In the genomic region with DNA sequence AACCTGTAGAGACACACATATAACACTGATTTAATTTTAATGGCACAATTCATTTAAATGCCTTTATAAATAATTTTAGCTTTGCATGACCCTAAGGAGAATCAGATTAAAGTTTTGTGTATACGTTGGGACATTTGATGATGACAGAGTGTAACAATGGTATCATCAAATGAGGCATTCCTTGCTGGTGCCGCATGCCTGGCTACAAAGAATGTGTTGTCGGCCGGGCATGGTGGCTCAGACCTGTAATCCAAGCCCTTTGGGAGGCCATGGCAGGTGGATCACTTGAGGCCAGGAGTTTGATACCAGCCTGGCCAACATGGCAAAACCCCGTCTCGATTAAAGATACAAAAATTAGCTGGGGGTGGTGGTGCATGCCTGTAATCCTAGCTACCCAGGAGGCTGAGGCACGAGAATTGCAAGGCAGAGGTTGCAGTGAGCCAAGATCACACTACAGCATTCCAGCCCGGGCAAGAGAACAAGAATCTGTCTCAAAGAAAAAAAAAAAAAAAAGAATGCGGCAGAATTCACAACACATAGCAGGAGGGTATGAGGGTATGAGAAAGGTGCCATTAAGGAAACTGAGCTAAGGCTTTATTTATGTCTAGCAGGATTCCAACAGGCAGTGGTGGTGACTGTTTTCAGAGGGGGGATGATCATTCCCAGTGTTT, we compare ENCODE assay signal across 1 cellular context.
TF ChIP-seq lines count a peak whose summit lies in the region.

No MANE protein-coding gene starts in this region.

TF ChIP-seq in WTC11, 78 proteins besides CTCF, POLR2A, EP300 and RAD21 (continued from another document):
- TF ChIP-seq, protein P1, sequence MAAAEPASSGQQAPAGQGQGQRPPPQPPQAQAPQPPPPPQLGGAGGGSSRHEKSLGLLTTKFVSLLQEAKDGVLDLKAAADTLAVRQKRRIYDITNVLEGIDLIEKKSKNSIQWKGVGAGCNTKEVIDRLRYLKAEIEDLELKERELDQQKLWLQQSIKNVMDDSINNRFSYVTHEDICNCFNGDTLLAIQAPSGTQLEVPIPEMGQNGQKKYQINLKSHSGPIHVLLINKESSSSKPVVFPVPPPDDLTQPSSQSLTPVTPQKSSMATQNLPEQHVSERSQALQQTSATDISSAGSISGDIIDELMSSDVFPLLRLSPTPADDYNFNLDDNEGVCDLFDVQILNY (CRISPR knock-in tag; IDR thresholded peaks at IDR 0.05): no peak
- TF ChIP-seq NR1H2 (CRISPR knock-in tag; IDR thresholded peaks at IDR 0.05) (no peak), FOXP4 (CRISPR knock-in tag; IDR thresholded peaks at IDR 0.05) (no peak), USF2 (CRISPR knock-in tag; IDR thresholded peaks at IDR 0.05) (no peak), ZNF219 (CRISPR knock-in tag; IDR thresholded peaks at IDR 0.05; ENCODE audit: borderline replicate concordance) (no peak), NR2C2 (CRISPR knock-in tag; IDR thresholded peaks at IDR 0.05) (no peak), NR3C1 (CRISPR knock-in tag; conservative IDR thresholded peaks at IDR 0.05; ENCODE audit: low read depth) (no peak)
- TF ChIP-seq, protein P2, sequence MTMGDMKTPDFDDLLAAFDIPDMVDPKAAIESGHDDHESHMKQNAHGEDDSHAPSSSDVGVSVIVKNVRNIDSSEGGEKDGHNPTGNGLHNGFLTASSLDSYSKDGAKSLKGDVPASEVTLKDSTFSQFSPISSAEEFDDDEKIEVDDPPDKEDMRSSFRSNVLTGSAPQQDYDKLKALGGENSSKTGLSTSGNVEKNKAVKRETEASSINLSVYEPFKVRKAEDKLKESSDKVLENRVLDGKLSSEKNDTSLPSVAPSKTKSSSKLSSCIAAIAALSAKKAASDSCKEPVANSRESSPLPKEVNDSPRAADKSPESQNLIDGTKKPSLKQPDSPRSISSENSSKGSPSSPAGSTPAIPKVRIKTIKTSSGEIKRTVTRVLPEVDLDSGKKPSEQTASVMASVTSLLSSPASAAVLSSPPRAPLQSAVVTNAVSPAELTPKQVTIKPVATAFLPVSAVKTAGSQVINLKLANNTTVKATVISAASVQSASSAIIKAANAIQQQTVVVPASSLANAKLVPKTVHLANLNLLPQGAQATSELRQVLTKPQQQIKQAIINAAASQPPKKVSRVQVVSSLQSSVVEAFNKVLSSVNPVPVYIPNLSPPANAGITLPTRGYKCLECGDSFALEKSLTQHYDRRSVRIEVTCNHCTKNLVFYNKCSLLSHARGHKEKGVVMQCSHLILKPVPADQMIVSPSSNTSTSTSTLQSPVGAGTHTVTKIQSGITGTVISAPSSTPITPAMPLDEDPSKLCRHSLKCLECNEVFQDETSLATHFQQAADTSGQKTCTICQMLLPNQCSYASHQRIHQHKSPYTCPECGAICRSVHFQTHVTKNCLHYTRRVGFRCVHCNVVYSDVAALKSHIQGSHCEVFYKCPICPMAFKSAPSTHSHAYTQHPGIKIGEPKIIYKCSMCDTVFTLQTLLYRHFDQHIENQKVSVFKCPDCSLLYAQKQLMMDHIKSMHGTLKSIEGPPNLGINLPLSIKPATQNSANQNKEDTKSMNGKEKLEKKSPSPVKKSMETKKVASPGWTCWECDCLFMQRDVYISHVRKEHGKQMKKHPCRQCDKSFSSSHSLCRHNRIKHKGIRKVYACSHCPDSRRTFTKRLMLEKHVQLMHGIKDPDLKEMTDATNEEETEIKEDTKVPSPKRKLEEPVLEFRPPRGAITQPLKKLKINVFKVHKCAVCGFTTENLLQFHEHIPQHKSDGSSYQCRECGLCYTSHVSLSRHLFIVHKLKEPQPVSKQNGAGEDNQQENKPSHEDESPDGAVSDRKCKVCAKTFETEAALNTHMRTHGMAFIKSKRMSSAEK (CRISPR knock-in tag; IDR thresholded peaks at IDR 0.05; ENCODE audit: borderline replicate concordance): no peak
- TF ChIP-seq, protein P3, sequence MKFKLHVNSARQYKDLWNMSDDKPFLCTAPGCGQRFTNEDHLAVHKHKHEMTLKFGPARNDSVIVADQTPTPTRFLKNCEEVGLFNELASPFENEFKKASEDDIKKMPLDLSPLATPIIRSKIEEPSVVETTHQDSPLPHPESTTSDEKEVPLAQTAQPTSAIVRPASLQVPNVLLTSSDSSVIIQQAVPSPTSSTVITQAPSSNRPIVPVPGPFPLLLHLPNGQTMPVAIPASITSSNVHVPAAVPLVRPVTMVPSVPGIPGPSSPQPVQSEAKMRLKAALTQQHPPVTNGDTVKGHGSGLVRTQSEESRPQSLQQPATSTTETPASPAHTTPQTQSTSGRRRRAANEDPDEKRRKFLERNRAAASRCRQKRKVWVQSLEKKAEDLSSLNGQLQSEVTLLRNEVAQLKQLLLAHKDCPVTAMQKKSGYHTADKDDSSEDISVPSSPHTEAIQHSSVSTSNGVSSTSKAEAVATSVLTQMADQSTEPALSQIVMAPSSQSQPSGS (CRISPR knock-in tag; IDR thresholded peaks at IDR 0.05; ENCODE audit: borderline replicate concordance, low read depth): no peak
- TF ChIP-seq, protein P4, sequence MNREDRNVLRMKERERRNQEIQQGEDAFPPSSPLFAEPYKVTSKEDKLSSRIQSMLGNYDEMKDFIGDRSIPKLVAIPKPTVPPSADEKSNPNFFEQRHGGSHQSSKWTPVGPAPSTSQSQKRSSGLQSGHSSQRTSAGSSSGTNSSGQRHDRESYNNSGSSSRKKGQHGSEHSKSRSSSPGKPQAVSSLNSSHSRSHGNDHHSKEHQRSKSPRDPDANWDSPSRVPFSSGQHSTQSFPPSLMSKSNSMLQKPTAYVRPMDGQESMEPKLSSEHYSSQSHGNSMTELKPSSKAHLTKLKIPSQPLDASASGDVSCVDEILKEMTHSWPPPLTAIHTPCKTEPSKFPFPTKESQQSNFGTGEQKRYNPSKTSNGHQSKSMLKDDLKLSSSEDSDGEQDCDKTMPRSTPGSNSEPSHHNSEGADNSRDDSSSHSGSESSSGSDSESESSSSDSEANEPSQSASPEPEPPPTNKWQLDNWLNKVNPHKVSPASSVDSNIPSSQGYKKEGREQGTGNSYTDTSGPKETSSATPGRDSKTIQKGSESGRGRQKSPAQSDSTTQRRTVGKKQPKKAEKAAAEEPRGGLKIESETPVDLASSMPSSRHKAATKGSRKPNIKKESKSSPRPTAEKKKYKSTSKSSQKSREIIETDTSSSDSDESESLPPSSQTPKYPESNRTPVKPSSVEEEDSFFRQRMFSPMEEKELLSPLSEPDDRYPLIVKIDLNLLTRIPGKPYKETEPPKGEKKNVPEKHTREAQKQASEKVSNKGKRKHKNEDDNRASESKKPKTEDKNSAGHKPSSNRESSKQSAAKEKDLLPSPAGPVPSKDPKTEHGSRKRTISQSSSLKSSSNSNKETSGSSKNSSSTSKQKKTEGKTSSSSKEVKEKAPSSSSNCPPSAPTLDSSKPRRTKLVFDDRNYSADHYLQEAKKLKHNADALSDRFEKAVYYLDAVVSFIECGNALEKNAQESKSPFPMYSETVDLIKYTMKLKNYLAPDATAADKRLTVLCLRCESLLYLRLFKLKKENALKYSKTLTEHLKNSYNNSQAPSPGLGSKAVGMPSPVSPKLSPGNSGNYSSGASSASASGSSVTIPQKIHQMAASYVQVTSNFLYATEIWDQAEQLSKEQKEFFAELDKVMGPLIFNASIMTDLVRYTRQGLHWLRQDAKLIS (CRISPR knock-in tag; IDR thresholded peaks at IDR 0.05; ENCODE audit: borderline replicate concordance): no peak
- TF ChIP-seq, protein P5, sequence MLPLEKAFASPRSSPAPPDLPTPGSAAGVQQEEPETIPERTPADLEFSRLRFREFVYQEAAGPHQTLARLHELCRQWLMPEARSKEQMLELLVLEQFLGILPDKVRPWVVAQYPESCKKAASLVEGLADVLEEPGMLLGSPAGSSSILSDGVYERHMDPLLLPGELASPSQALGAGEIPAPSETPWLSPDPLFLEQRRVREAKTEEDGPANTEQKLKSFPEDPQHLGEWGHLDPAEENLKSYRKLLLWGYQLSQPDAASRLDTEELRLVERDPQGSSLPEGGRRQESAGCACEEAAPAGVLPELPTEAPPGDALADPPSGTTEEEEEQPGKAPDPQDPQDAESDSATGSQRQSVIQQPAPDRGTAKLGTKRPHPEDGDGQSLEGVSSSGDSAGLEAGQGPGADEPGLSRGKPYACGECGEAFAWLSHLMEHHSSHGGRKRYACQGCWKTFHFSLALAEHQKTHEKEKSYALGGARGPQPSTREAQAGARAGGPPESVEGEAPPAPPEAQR (CRISPR knock-in tag; IDR thresholded peaks at IDR 0.05): no peak
